Comparison of ENCODE assay signal across 1 cellular context in genomic region chr17:68512967-68513474, GRCh38.
A peak's percentile ranks its signal among the peaks of the same experiment; 100 is the strongest.
TF ChIP-seq lines count a peak whose summit lies in the region.

No MANE protein-coding gene starts in this region.

TF ChIP-seq in HepG2, 621 proteins besides CTCF, POLR2A, EP300 and RAD21 (continues in another document):
- TF ChIP-seq, protein P1, sequence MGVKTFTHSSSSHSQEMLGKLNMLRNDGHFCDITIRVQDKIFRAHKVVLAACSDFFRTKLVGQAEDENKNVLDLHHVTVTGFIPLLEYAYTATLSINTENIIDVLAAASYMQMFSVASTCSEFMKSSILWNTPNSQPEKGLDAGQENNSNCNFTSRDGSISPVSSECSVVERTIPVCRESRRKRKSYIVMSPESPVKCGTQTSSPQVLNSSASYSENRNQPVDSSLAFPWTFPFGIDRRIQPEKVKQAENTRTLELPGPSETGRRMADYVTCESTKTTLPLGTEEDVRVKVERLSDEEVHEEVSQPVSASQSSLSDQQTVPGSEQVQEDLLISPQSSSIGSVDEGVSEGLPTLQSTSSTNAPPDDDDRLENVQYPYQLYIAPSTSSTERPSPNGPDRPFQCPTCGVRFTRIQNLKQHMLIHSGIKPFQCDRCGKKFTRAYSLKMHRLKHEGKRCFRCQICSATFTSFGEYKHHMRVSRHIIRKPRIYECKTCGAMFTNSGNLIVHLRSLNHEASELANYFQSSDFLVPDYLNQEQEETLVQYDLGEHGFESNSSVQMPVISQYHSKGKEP (CRISPR knock-in tag; IDR thresholded peaks at IDR 0.05) = peak; percentile 73; the same call in 1 of the 2 replicates
- TF ChIP-seq ZNF7 (CRISPR knock-in tag; IDR thresholded peaks at IDR 0.05) = 0 out of 2 replicates have a peak, but pooled peaks have one; percentile 15
- peak; percentile 68; the same call in 1 of the 2 replicates for TF ChIP-seq NAIF1 (CRISPR knock-in tag; IDR thresholded peaks at IDR 0.05; ENCODE audit: borderline replicate concordance)
- TF ChIP-seq KMT2A (CRISPR knock-in tag; IDR thresholded peaks at IDR 0.05) = peak; percentile 8; the same call in 1 of the 2 replicates
- 0 out of 2 replicates have a peak, but pooled peaks have one; percentile 14 for TF ChIP-seq ZNF503 (CRISPR knock-in tag; IDR thresholded peaks at IDR 0.05)
- TF ChIP-seq TBX2 (CRISPR knock-in tag; IDR thresholded peaks at IDR 0.05; ENCODE audit: borderline replicate concordance) = no peak
- TF ChIP-seq AGO1 (IDR thresholded peaks at IDR 0.05; ENCODE audit: low read depth, low read length, poor library complexity, severe bottlenecking) = no peak
- peak; percentile 88 for TF ChIP-seq ZNF652 (CRISPR knock-in tag; IDR thresholded peaks at IDR 0.05; ENCODE audit: borderline replicate concordance, low read depth)
- TF ChIP-seq ZNF335 (CRISPR knock-in tag; IDR thresholded peaks at IDR 0.05) = 0 out of 2 replicates have a peak, but pooled peaks have one; percentile 34
- TF ChIP-seq GZF1 (CRISPR knock-in tag; IDR thresholded peaks at IDR 0.05) = peak; percentile 98
- TF ChIP-seq PRDM10 (CRISPR knock-in tag; IDR thresholded peaks at IDR 0.05; ENCODE audit: low read depth) = no peak
- TF ChIP-seq SAP130 (CRISPR knock-in tag; IDR thresholded peaks at IDR 0.05; ENCODE audit: low read depth) = peak; percentile 41
- peak; percentile 87 for TF ChIP-seq ZC3H4 (CRISPR knock-in tag; IDR thresholded peaks at IDR 0.05; ENCODE audit: borderline replicate concordance)
- no peak for TF ChIP-seq ZFP37 (CRISPR knock-in tag; IDR thresholded peaks at IDR 0.05; ENCODE audit: borderline replicate concordance)
- TF ChIP-seq PHF21A (CRISPR knock-in tag; IDR thresholded peaks at IDR 0.05) = peak; percentile 48; the same call in 1 of the 2 replicates
- 0 out of 2 replicates have a peak, but pooled peaks have one; percentile 20 for TF ChIP-seq CAMTA2 (CRISPR knock-in tag; IDR thresholded peaks at IDR 0.05; ENCODE audit: borderline replicate concordance)
- peak; percentile 29; the same call in 1 of the 2 replicates for TF ChIP-seq CBFB (CRISPR knock-in tag; IDR thresholded peaks at IDR 0.05)
- TF ChIP-seq PCBP1 (IDR thresholded peaks at IDR 0.05; ENCODE audit: borderline replicate concordance, low read depth, low read length) = 0 out of 2 replicates have a peak, but pooled peaks have one; percentile 3
- peak; percentile 29; the same call in 1 of the 2 replicates for TF ChIP-seq NFIC (IDR thresholded peaks at IDR 0.05; ENCODE audit: low read length)
- TF ChIP-seq PAF1 (CRISPR knock-in tag; IDR thresholded peaks at IDR 0.05) = peak; percentile 57
- 0 out of 2 replicates have a peak, but pooled peaks have one; percentile 68 for TF ChIP-seq ZSCAN30 (CRISPR knock-in tag; IDR thresholded peaks at IDR 0.05)
- TF ChIP-seq SMAD3 (CRISPR knock-in tag; IDR thresholded peaks at IDR 0.05) = 0 out of 2 replicates have a peak, but pooled peaks have one; percentile 25
- peak; percentile 19 for TF ChIP-seq RBM22 (optimal IDR thresholded peaks at IDR 0.05; ENCODE audit: low read length)
- TF ChIP-seq ZNF567 (CRISPR knock-in tag; IDR thresholded peaks at IDR 0.05; ENCODE audit: borderline replicate concordance) = peak; percentile 48; the same call in 1 of the 2 replicates
- TF ChIP-seq RFXANK (CRISPR knock-in tag; IDR thresholded peaks at IDR 0.05) = 0 out of 2 replicates have a peak, but pooled peaks have one; percentile 41
- TF ChIP-seq, protein P2, sequence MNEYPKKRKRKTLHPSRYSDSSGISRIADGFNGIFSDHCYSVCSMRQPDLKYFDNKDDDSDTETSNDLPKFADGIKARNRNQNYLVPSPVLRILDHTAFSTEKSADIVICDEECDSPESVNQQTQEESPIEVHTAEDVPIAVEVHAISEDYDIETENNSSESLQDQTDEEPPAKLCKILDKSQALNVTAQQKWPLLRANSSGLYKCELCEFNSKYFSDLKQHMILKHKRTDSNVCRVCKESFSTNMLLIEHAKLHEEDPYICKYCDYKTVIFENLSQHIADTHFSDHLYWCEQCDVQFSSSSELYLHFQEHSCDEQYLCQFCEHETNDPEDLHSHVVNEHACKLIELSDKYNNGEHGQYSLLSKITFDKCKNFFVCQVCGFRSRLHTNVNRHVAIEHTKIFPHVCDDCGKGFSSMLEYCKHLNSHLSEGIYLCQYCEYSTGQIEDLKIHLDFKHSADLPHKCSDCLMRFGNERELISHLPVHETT (CRISPR knock-in tag; conservative IDR thresholded peaks at IDR 0.05) = 0 out of 2 replicates have a peak, but pooled peaks have one; percentile 38
- TF ChIP-seq, protein P3, sequence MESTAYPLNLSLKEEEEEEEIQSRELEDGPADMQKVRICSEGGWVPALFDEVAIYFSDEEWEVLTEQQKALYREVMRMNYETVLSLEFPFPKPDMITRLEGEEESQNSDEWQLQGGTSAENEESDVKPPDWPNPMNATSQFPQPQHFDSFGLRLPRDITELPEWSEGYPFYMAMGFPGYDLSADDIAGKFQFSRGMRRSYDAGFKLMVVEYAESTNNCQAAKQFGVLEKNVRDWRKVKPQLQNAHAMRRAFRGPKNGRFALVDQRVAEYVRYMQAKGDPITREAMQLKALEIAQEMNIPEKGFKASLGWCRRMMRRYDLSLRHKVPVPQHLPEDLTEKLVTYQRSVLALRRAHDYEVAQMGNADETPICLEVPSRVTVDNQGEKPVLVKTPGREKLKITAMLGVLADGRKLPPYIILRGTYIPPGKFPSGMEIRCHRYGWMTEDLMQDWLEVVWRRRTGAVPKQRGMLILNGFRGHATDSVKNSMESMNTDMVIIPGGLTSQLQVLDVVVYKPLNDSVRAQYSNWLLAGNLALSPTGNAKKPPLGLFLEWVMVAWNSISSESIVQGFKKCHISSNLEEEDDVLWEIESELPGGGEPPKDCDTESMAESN (CRISPR knock-in tag; conservative IDR thresholded peaks at IDR 0.05) = no peak; the same call in 1 of the 2 replicates
- TF ChIP-seq ATF3 (CRISPR knock-in tag; IDR thresholded peaks at IDR 0.05) = no peak
- TF ChIP-seq, protein P4, sequence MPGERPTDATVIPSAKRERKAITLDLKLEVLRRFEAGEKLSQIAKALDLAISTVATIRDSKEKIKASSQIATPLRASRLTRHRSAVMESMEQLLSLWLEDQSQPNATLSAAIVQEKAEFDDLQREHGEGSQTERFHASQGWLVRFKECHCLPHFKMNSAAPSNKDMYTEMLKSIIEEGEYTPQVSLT (CRISPR knock-in tag; IDR thresholded peaks at IDR 0.05; ENCODE audit: borderline replicate concordance, low read depth) = no peak
- TF ChIP-seq, protein P5, sequence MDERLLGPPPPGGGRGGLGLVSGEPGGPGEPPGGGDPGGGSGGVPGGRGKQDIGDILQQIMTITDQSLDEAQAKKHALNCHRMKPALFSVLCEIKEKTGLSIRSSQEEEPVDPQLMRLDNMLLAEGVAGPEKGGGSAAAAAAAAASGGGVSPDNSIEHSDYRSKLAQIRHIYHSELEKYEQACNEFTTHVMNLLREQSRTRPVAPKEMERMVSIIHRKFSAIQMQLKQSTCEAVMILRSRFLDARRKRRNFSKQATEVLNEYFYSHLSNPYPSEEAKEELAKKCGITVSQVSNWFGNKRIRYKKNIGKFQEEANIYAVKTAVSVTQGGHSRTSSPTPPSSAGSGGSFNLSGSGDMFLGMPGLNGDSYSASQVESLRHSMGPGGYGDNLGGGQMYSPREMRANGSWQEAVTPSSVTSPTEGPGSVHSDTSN (CRISPR knock-in tag; IDR thresholded peaks at IDR 0.05) = no peak
- TF ChIP-seq, protein P6, sequence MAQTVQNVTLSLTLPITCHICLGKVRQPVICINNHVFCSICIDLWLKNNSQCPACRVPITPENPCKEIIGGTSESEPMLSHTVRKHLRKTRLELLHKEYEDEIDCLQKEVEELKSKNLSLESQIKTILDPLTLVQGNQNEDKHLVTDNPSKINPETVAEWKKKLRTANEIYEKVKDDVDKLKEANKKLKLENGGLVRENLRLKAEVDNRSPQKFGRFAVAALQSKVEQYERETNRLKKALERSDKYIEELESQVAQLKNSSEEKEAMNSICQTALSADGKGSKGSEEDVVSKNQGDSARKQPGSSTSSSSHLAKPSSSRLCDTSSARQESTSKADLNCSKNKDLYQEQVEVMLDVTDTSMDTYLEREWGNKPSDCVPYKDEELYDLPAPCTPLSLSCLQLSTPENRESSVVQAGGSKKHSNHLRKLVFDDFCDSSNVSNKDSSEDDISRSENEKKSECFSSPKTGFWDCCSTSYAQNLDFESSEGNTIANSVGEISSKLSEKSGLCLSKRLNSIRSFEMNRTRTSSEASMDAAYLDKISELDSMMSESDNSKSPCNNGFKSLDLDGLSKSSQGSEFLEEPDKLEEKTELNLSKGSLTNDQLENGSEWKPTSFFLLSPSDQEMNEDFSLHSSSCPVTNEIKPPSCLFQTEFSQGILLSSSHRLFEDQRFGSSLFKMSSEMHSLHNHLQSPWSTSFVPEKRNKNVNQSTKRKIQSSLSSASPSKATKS (CRISPR knock-in tag; IDR thresholded peaks at IDR 0.05) = peak; percentile 31; the same call in 1 of the 2 replicates
- TF ChIP-seq, protein P7, sequence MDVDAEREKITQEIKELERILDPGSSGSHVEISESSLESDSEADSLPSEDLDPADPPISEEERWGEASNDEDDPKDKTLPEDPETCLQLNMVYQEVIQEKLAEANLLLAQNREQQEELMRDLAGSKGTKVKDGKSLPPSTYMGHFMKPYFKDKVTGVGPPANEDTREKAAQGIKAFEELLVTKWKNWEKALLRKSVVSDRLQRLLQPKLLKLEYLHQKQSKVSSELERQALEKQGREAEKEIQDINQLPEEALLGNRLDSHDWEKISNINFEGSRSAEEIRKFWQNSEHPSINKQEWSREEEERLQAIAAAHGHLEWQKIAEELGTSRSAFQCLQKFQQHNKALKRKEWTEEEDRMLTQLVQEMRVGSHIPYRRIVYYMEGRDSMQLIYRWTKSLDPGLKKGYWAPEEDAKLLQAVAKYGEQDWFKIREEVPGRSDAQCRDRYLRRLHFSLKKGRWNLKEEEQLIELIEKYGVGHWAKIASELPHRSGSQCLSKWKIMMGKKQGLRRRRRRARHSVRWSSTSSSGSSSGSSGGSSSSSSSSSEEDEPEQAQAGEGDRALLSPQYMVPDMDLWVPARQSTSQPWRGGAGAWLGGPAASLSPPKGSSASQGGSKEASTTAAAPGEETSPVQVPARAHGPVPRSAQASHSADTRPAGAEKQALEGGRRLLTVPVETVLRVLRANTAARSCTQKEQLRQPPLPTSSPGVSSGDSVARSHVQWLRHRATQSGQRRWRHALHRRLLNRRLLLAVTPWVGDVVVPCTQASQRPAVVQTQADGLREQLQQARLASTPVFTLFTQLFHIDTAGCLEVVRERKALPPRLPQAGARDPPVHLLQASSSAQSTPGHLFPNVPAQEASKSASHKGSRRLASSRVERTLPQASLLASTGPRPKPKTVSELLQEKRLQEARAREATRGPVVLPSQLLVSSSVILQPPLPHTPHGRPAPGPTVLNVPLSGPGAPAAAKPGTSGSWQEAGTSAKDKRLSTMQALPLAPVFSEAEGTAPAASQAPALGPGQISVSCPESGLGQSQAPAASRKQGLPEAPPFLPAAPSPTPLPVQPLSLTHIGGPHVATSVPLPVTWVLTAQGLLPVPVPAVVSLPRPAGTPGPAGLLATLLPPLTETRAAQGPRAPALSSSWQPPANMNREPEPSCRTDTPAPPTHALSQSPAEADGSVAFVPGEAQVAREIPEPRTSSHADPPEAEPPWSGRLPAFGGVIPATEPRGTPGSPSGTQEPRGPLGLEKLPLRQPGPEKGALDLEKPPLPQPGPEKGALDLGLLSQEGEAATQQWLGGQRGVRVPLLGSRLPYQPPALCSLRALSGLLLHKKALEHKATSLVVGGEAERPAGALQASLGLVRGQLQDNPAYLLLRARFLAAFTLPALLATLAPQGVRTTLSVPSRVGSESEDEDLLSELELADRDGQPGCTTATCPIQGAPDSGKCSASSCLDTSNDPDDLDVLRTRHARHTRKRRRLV (CRISPR knock-in tag; IDR thresholded peaks at IDR 0.05) = 0 out of 2 replicates have a peak, but pooled peaks have one; percentile 43
